Comparison of ENCODE assay signal across 19 cellular contexts in genomic region chr5:82799346-82800077, GRCh38.
A peak's percentile ranks its signal among the peaks of the same experiment; 100 is the strongest.
DNase-seq lines count a peak whose midpoint lies in the region; ATAC-seq and TF ChIP-seq lines count a peak whose summit lies in the region.
"Had no signal": no experiment of that assay in that cellular context is flagged by ENCODE, and none has a peak within 500 bp of the region (broad histone marks: within the 10 kb centered on the region; RNA-seq: fewer than 3 reads in every experiment).

No MANE protein-coding gene starts in this region.

- peak; percentile 14 for TF ChIP-seq CTCF in RWPE2 (IDR thresholded peaks at IDR 0.05; ENCODE audit: poor library complexity, severe bottlenecking)
- no peak for TF ChIP-seq CTCF in foreskin keratinocyte (conservative IDR thresholded peaks at IDR 0.05)

- ATAC-seq in GM21526 (IDR thresholded peaks at IDR 0.05; ENCODE audit: low FRiP score, unreplicated experiment) (peak; percentile 51), RWPE2 (ENCODE audit: low read depth) (peak; percentile 27; the same call in 1 of the 3 replicates), foreskin keratinocyte (peak; percentile 33), HG02970 (IDR thresholded peaks at IDR 0.05; ENCODE audit: low FRiP score, unreplicated experiment) (no peak)
- ATAC-seq: right cardiac atrium, T-helper 17 cell had no signal

- H3K27me3 ChIP-seq in RWPE2 (ENCODE audit: insufficient read depth, poor library complexity, severe bottlenecking), result peaks cover 7% of the 10 kb centered on the region
- peaks cover 3% of the 10 kb centered on the region for H3K27me3 ChIP-seq in foreskin keratinocyte
- H3K27me3 ChIP-seq: cardiac muscle cell, neutrophil had no signal

- H3K27ac ChIP-seq in RWPE2 (ENCODE audit: poor library complexity, severe bottlenecking) (no peak overlapping the region), foreskin keratinocyte (no peak overlapping the region)
- H3K27ac ChIP-seq: cardiac muscle cell, neutrophil had no signal

- no peak overlapping the region for H3K4me3 ChIP-seq in RWPE2 (ENCODE audit: severe bottlenecking)
- H3K4me3 ChIP-seq: cardiac muscle cell had no signal

- no peaks in the 10 kb centered on the region for H3K36me3 ChIP-seq in RWPE2 (ENCODE audit: low read depth)
- H3K36me3 ChIP-seq: cardiac muscle cell, neutrophil had no signal

- H3K4me1 ChIP-seq in RWPE2 (ENCODE audit: insufficient read depth, poor library complexity, severe bottlenecking) (no peaks in the 10 kb centered on the region), foreskin keratinocyte (no peaks in the 10 kb centered on the region)

- H3K9me3 ChIP-seq in RWPE2 (ENCODE audit: severe bottlenecking), result no peaks in the 10 kb centered on the region
- H3K9me3 ChIP-seq: neutrophil had no signal

- DNase-seq in Ammon's horn (ENCODE audit: low spot score) (peak; percentile 15), RWPE2 (ENCODE audit: low spot score) (no peak), foreskin keratinocyte (no peak), middle frontal gyrus (ENCODE audit: extremely low spot score, low spot score) (no peak), D341Med (ENCODE audit: low spot score) (no peak)
- no peak for DNase-seq in stimulated activated CD4-positive, alpha-beta T cell treated with anti-CD3 and anti-CD28 coated beads, Interleukin-12 subunit alpha, Interleukin-12 subunit beta, amount 100 ng/mL, for 4 hours
- DNase-seq: activated CD4-positive, alpha-beta T cell treated with anti-CD3 and anti-CD28 coated beads for 1 hour; midbrain; NCI-H1048; NCI-H2029 treated with DMSO at 0.1 percent for 48 hours; NCI-H510A treated with DMSO at 0.1 percent for 48 hours; right cardiac atrium; SHP77; stimulated activated CD4-positive, alpha-beta T cell treated with anti-CD3 and anti-CD28 coated beads, Interleukin-2, amount 100 ng/mL, for 24 hours; T-helper 17 cell had no signal
